Comparison of ENCODE assay signal across 8 cellular contexts in the genomic region with DNA sequence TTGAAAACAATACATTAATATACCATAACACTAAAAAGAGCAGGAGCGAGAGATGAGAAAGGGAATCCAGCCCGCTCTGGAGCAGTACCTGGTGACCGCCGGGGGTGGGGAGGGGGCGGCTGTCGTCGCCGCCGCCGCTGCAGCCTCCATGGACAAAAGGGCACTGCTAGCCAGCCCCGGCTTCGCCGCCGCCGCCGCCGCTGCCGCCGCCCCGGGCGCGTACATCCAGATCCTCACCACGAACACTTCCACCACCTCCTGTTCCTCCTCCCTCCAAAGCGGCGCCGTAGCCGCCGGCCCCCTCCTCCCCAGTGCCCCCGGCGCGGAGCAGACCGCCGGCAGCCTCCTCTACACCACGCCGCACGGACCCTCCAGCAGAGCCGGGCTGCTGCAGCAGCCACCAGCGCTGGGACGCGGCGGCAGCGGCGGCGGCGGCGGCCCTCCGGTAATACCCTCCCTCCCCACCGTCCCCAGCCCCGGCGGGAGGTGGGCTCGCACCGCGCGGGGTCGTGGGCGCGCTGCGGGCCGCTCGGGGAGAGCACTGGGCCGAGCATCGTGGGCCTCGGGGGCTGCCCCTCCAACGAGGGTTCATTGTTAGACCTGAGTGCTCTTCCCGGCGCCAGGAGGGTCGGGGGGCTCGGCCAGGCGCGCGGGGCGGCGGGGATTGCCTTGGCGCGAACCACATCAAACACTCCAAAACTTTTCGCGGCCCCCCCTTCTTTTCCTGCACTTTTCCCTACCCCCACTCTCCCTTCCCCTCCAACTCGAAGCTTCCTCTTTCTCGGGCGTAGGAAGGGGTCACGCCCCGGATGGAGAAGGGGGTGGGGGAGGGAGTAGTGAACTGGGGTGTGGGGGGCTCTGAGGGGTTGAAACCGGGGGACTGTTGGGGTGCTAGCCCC. TPM values are rescaled to one million over a fixed set of nuclear protein-coding genes. Genes with fewer than 3 reads are reported as not detected.
DNase-seq lines count a peak whose midpoint lies in the region; ATAC-seq and TF ChIP-seq lines count a peak whose summit lies in the region.

No MANE protein-coding gene starts in this region.

- H3K4me3 ChIP-seq in colonic mucosa (peak overlapping the region; percentile 79), right lobe of liver (peak overlapping the region; percentile 47 to 73 (median 71))

- no peak for TF ChIP-seq POLR2A in right lobe of liver (IDR thresholded peaks at IDR 0.05)

- H3K27me3 ChIP-seq in colonic mucosa (no peaks in the 10 kb centered on the region), right lobe of liver (no peaks in the 10 kb centered on the region)

- 0% methylated on average over 13 of the region's 83 CpGs for WGBS in right lobe of liver (ENCODE audit: insufficient coverage, low coverage, low lambda C conversion rate, missing lambda C conversion rate)

- H3K36me3 ChIP-seq in colonic mucosa (no peaks in the 10 kb centered on the region), right lobe of liver (no peaks in the 10 kb centered on the region)

- peak overlapping the region; percentile 83 for H3K27ac ChIP-seq in colonic mucosa
- peak overlapping the region; percentile 10 to 93 (median 79) for H3K27ac ChIP-seq in right lobe of liver

- peak overlapping the region; percentile 79 to 83 for H3K9ac ChIP-seq in colonic mucosa (ENCODE audit: low read depth in 2 of 2, low read length in 2 of 2)

- H3K4me1 ChIP-seq in colonic mucosa: no peaks in the 10 kb centered on the region
- H3K4me1 ChIP-seq in right lobe of liver: no peaks in the 10 kb centered on the region

- no peak for TF ChIP-seq CTCF in colonic mucosa (IDR thresholded peaks at IDR 0.05)
- no peak for TF ChIP-seq CTCF in right lobe of liver (IDR thresholded peaks at IDR 0.05)

- H3K9me3 ChIP-seq in colonic mucosa (no peaks in the 10 kb centered on the region), right lobe of liver (no peaks in the 10 kb centered on the region)

- DNase-seq in NCI-H1436 (lab: John Stamatoyannopoulos, UW): peak; percentile 46
- DNase-seq in NCI-H1436 treated with DMSO at 0.1 percent for 48 hours (lab: John Stamatoyannopoulos, UW): no peak
- peak; percentile 57 for DNase-seq in NCI-H2029 treated with DMSO at 0.1 percent for 48 hours (lab: John Stamatoyannopoulos, UW)
- peak; percentile 19 for DNase-seq in activated CD4-positive, alpha-beta T cell treated with anti-CD3 and anti-CD28 coated beads for 1 hour
- peak; percentile 73 for DNase-seq in colonic mucosa
- DNase-seq in right lobe of liver: peak; percentile 57 to 64 (median 62)
- DNase-seq in stimulated activated CD4-positive, alpha-beta T cell treated with anti-CD3 and anti-CD28 coated beads, Interleukin-4, amount 100 ng/mL, for 48 hours (ENCODE audit: low read depth in 2 of 2): peak; percentile 23 to 38

- intact Hi-C loops in colonic mucosa (cut with DNase I): no loop called here
- intact Hi-C loops in right lobe of liver (cut with DNase I): no loop called here

- ATAC-seq in right lobe of liver: peak in 2 of 4 donors; percentile 15 to 19
- ATAC-seq in HG02981 (IDR thresholded peaks at IDR 0.05; ENCODE audit: unreplicated experiment): no peak

RNA-seq across cellular contexts. Expression of a gene that starts 0.8 kb away (rescaled TPM):
- 10 to 100 TPM in 1 of 2 donors, 1 to 10 TPM in 1; 10.0 to 11.2 TPM for total RNA-seq in colonic mucosa
- total RNA-seq in right lobe of liver: 1 to 10 TPM; 1.1 to 6.3 (median 4.1) TPM
